Comparison of ENCODE assay signal across 9 cellular contexts in the genomic region with DNA sequence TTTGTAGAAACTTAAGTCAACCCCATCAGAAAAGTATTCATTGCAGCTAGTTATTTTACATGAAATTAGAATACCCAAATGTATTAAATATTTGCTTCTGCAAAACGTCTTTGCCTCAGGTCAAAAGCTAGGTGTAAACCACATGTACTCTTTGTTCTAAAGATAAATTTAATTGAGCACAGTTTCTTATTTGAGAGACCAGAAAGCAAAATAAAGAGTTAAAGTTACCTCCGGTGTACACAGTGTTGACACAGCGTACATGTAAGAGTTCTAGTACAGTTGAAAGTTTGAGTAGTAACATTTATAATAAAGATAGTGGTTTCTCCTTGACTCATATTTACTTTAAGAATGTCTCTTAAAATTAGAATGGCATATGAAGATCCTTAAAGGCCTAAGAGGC. TPM values are rescaled to one million over a fixed set of nuclear protein-coding genes. Genes with fewer than 3 reads are reported as not detected.
DNase-seq lines count a peak whose midpoint lies in the region; ATAC-seq and TF ChIP-seq lines count a peak whose summit lies in the region.
"Had no signal": no experiment of that assay in that cellular context is flagged by ENCODE, and none has a peak within 500 bp of the region (broad histone marks: within the 10 kb centered on the region; RNA-seq: fewer than 3 reads in every experiment).

No MANE protein-coding gene starts in this region.

- peaks cover 51% of the 10 kb centered on the region for H3K4me1 Mint-ChIP-seq in activated T-cell treated with anti-CD3 and anti-CD28 coated beads, Interleukin-2, amount 50 U/mL, for 72 hours (ENCODE audit: low read depth)
- peaks cover 30% of the 10 kb centered on the region for H3K4me1 Mint-ChIP-seq in activated T-helper 17 cell treated with anti-CD3 and anti-CD28 coated beads, Interleukin-2, amount 50 U/mL, for 72 hours
- H3K4me1 Mint-ChIP-seq in memory B cell, result peaks cover 39% of the 10 kb centered on the region

- peak overlapping the region; percentile 46 for H3K27ac Mint-ChIP-seq in activated T-cell treated with anti-CD3 and anti-CD28 coated beads, Interleukin-2, amount 50 U/mL, for 72 hours
- H3K27ac Mint-ChIP-seq in activated T-helper 17 cell treated with anti-CD3 and anti-CD28 coated beads, Interleukin-2, amount 50 U/mL, for 72 hours, result no peak overlapping the region
- peak overlapping the region; percentile 96 for H3K27ac Mint-ChIP-seq in memory B cell

- no peak for ATAC-seq in activated T-cell treated with anti-CD3 and anti-CD28 coated beads, Interleukin-2, amount 50 U/mL, for 72 hours (replicated peaks in 1 of 2)
- ATAC-seq in activated T-helper 17 cell treated with anti-CD3 and anti-CD28 coated beads, Interleukin-2, amount 50 U/mL, for 72 hours (replicated peaks), result no peak
- ATAC-seq in memory B cell (ENCODE audit: low read depth) (no peak), GM18870 (IDR thresholded peaks at IDR 0.05; ENCODE audit: unreplicated experiment) (no peak), HG03354 (IDR thresholded peaks at IDR 0.05; ENCODE audit: poor library complexity, severe bottlenecking, unreplicated experiment) (no peak)

- peak overlapping the region; percentile 96 to 98 for H3K27ac ChIP-seq in tibial artery

- no peaks in the 10 kb centered on the region for H3K27me3 Mint-ChIP-seq in activated T-cell treated with anti-CD3 and anti-CD28 coated beads, Interleukin-2, amount 50 U/mL, for 72 hours (ENCODE audit: low read depth)
- H3K27me3 Mint-ChIP-seq in activated T-helper 17 cell treated with anti-CD3 and anti-CD28 coated beads, Interleukin-2, amount 50 U/mL, for 72 hours, result no peaks in the 10 kb centered on the region
- no peaks in the 10 kb centered on the region for H3K27me3 Mint-ChIP-seq in memory B cell

- H3K36me3 ChIP-seq in tibial artery, result no peaks in the 10 kb centered on the region

- DNase-seq in activated T-cell treated with anti-CD3 and anti-CD28 coated beads, Interleukin-2, amount 50 U/mL, for 72 hours, result no peak
- DNase-seq in activated T-cell treated with anti-CD3 and anti-CD28 coated beads for 4 hours, result no peak
- no peak for DNase-seq in memory B cell (ENCODE audit: low spot score in 2 of 2)
- no peak for DNase-seq in tibial artery
- DNase-seq in OCI-M1 (lab: John Stamatoyannopoulos, UW), result no peak
- DNase-seq: NCI-H748 treated with DMSO at 0.1 percent for 48 hours had no signal

- no peaks in the 10 kb centered on the region for H3K9me3 Mint-ChIP-seq in activated T-cell treated with anti-CD3 and anti-CD28 coated beads, Interleukin-2, amount 50 U/mL, for 72 hours
- H3K9me3 Mint-ChIP-seq in activated T-helper 17 cell treated with anti-CD3 and anti-CD28 coated beads, Interleukin-2, amount 50 U/mL, for 72 hours, result no peaks in the 10 kb centered on the region
- H3K9me3 Mint-ChIP-seq in memory B cell, result no peaks in the 10 kb centered on the region

- H3K9me3 ChIP-seq in tibial artery, result no peaks in the 10 kb centered on the region

- peak overlapping the region; percentile 93 to 99 for H3K4me3 Mint-ChIP-seq in activated T-cell treated with anti-CD3 and anti-CD28 coated beads, Interleukin-2, amount 50 U/mL, for 72 hours
- peak overlapping the region; percentile 85 for H3K4me3 Mint-ChIP-seq in activated T-helper 17 cell treated with anti-CD3 and anti-CD28 coated beads, Interleukin-2, amount 50 U/mL, for 72 hours
- peak overlapping the region; percentile 96 for H3K4me3 Mint-ChIP-seq in memory B cell

- H3K27me3 ChIP-seq in tibial artery, result no peaks in the 10 kb centered on the region

- H3K36me3 Mint-ChIP-seq in activated T-cell treated with anti-CD3 and anti-CD28 coated beads, Interleukin-2, amount 50 U/mL, for 72 hours (ENCODE audit: insufficient read depth in 2 of 2), result peaks cover 0 to 2% of the 10 kb centered on the region in 2 donors
- H3K36me3 Mint-ChIP-seq in activated T-helper 17 cell treated with anti-CD3 and anti-CD28 coated beads, Interleukin-2, amount 50 U/mL, for 72 hours (ENCODE audit: low read depth), result no peaks in the 10 kb centered on the region
- no peaks in the 10 kb centered on the region for H3K36me3 Mint-ChIP-seq in memory B cell

- TF ChIP-seq CTCF in tibial artery (IDR thresholded peaks at IDR 0.05), result no peak

- H3K4me1 ChIP-seq in tibial artery, result peaks cover 0 to 49% (median 23%) of the 10 kb centered on the region in 4 donors

- H3K4me3 ChIP-seq in tibial artery, result peak overlapping the region in 1 of 2 donors; percentile 94

- intact Hi-C loops in tibial artery (cut with DNase I; ENCODE audit: low total_unique reads), result loop anchor here (10.0 kb wide), 1 partner anchor 129 kb away; no protein-coding TSS in a partner anchor

RNA-seq across cellular contexts. Expression of a gene that starts 2.8 kb away (rescaled TPM):
- total RNA-seq in activated T-cell treated with anti-CD3 and anti-CD28 coated beads, Interleukin-2, amount 50 U/mL, for 72 hours, result 10 to 100 TPM; 18.4 to 21.5 TPM
- 10 to 100 TPM; 14.7 to 15.3 TPM for total RNA-seq in activated T-helper 17 cell treated with anti-CD3 and anti-CD28 coated beads, Interleukin-2, amount 50 U/mL, for 72 hours
